8 cellular contexts compared by ENCODE assay signal in genomic region chr9:127771570-127772189, GRCh38.
A peak's percentile ranks its signal among the peaks of the same experiment; 100 is the strongest.
DNase-seq lines count a peak whose midpoint lies in the region; TF ChIP-seq lines count a peak whose summit lies in the region.

No MANE protein-coding gene starts in this region.

- peak overlapping the region; percentile 37 for H3K4me3 ChIP-seq in HAP-1
- peak overlapping the region; percentile 33 for H3K4me3 ChIP-seq in WERI-Rb-1 (ENCODE audit: low read depth, low read length)
- peak overlapping the region; percentile 50 to 54 for H3K4me3 ChIP-seq in foreskin fibroblast (ENCODE audit: low read depth in 1 of 2, low read length in 2 of 2)
- H3K4me3 ChIP-seq in skin epidermis = peak overlapping the region in 6 of 7 experiments; percentile 41 to 55 (median 46)

- H3K4me1 ChIP-seq in HAP-1 = 0 out of 2 replicates have a peak, but pooled peaks cover 5% of the 10 kb centered on the region

- no peak overlapping the region for H3K27ac ChIP-seq in WERI-Rb-1
- H3K27ac ChIP-seq in skin epidermis = peak overlapping the region in 13 of 21 experiments; percentile 6 to 88 (median 65)

- no peaks in the 10 kb centered on the region for H3K9me3 ChIP-seq in HAP-1
- no peaks in the 10 kb centered on the region for H3K9me3 ChIP-seq in WERI-Rb-1 (ENCODE audit: severe bottlenecking)

- TF ChIP-seq CTCF in WERI-Rb-1 (IDR thresholded peaks at IDR 0.05; ENCODE audit: low read depth, low read length) (no peak), foreskin fibroblast (IDR thresholded peaks at IDR 0.05; ENCODE audit: low read depth, low read length) (no peak), GM13977 (IDR thresholded peaks at IDR 0.05; ENCODE audit: extremely low read depth, insufficient read depth, missing control alignments) (no peak)

- H3K36me3 ChIP-seq in HAP-1 (replicated peaks) = no peaks in the 10 kb centered on the region
- no peaks in the 10 kb centered on the region for H3K36me3 ChIP-seq in WERI-Rb-1

- DNase-seq in HAP-1 (ENCODE audit: low spot score in 2 of 2) (no peak), WERI-Rb-1 (no peak), foreskin fibroblast (no peak), GM13977 (ENCODE audit: low spot score) (no peak), NCI-H526 treated with DMSO at 0.1 percent for 48 hours (lab: John Stamatoyannopoulos, UW) (no peak), NCI-H146 treated with DMSO at 0.1 percent for 48 hours (lab: John Stamatoyannopoulos, UW; ENCODE audit: unreplicated experiment) (no peak)
- DNase-seq in activated CD8-positive, alpha-beta memory T cell treated with anti-CD3 and anti-CD28 coated beads, Interleukin-2, amount 50 U/mL, for 4 hours = no peak

- in situ Hi-C loops in HAP-1 (cut with MboI; ENCODE audit: low sequenced_read_pairs) = no loop called here
- in situ Hi-C loops in GM13977 (cut with MboI; ENCODE audit: low pct_unique_long_range_greater_than_20kb, low sequenced_read_pairs, unreplicated experiment) = no loop called here

- H3K27me3 ChIP-seq in HAP-1 (ENCODE audit: low read depth) (no peaks in the 10 kb centered on the region), WERI-Rb-1 (ENCODE audit: insufficient read depth, low read depth, severe bottlenecking) (no peaks in the 10 kb centered on the region)
